In the genomic region with DNA sequence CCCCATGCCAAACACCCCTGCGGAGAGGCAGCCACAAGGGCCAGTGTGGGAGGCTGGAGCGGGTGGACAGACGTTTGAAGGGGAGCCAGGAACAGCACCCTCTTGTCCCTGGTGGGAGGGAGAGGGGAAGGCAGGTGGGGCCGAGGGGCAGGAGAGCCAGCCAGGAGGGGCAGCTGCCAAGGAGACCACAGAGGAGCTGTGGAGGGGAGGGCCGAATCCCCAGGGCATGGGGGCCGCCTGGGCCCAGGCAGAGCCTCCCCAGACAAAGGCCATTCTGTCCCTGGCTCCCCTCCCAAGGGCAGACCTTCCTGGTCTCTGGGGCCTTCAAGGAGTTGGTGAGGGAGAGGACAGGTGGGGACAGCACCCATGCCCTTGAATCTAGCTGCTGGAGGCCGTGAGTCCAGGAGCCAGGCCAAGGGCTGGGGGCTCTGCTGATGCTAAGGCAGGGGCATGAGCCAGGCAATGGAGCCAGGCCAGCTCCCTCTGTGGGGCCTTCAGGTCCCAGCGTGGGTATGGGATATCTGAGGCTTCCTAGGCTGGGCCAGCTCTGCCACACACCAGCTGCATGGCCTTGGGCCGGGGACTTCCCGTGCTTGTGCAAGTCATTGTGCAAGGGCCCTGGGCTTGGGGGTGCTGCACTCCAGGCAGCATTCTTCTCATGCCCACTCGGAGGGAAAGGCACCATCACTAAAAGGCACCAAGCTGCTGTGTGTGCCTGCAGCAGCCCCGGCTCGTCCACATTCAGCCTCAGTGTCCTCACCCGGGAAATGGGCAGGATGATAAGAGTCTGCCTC, we compare ENCODE assay signal across 1 cellular context.
TF ChIP-seq lines count a peak whose summit lies in the region.

No MANE protein-coding gene starts in this region.

TF ChIP-seq in HepG2, 621 proteins besides CTCF, POLR2A, EP300 and RAD21 (continued from another document and continues in another):
- TF ChIP-seq, protein P1, sequence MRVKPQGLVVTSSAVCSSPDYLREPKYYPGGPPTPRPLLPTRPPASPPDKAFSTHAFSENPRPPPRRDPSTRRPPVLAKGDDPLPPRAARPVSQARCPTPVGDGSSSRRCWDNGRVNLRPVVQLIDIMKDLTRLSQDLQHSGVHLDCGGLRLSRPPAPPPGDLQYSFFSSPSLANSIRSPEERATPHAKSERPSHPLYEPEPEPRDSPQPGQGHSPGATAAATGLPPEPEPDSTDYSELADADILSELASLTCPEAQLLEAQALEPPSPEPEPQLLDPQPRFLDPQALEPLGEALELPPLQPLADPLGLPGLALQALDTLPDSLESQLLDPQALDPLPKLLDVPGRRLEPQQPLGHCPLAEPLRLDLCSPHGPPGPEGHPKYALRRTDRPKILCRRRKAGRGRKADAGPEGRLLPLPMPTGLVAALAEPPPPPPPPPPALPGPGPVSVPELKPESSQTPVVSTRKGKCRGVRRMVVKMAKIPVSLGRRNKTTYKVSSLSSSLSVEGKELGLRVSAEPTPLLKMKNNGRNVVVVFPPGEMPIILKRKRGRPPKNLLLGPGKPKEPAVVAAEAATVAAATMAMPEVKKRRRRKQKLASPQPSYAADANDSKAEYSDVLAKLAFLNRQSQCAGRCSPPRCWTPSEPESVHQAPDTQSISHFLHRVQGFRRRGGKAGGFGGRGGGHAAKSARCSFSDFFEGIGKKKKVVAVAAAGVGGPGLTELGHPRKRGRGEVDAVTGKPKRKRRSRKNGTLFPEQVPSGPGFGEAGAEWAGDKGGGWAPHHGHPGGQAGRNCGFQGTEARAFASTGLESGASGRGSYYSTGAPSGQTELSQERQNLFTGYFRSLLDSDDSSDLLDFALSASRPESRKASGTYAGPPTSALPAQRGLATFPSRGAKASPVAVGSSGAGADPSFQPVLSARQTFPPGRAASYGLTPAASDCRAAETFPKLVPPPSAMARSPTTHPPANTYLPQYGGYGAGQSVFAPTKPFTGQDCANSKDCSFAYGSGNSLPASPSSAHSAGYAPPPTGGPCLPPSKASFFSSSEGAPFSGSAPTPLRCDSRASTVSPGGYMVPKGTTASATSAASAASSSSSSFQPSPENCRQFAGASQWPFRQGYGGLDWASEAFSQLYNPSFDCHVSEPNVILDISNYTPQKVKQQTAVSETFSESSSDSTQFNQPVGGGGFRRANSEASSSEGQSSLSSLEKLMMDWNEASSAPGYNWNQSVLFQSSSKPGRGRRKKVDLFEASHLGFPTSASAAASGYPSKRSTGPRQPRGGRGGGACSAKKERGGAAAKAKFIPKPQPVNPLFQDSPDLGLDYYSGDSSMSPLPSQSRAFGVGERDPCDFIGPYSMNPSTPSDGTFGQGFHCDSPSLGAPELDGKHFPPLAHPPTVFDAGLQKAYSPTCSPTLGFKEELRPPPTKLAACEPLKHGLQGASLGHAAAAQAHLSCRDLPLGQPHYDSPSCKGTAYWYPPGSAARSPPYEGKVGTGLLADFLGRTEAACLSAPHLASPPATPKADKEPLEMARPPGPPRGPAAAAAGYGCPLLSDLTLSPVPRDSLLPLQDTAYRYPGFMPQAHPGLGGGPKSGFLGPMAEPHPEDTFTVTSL (CRISPR knock-in tag; IDR thresholded peaks at IDR 0.05; ENCODE audit: borderline replicate concordance), result peak; percentile 57; the same call in 1 of the 2 replicates
- TF ChIP-seq ZNF251 (CRISPR knock-in tag; IDR thresholded peaks at IDR 0.05) (no peak), YY1 (IDR thresholded peaks at IDR 0.05; ENCODE audit: insufficient read depth, insufficient replicate concordance, low read depth, low read length) (peak; percentile 15), ZNF292 (CRISPR knock-in tag; IDR thresholded peaks at IDR 0.05; ENCODE audit: borderline replicate concordance, low read depth) (0 out of 2 replicates have a peak, but pooled peaks have one; percentile 70), ZNF629 (CRISPR knock-in tag; conservative IDR thresholded peaks at IDR 0.05) (peak; percentile 92), RFX5 (IDR thresholded peaks at IDR 0.05; ENCODE audit: low read depth, low read length) (no peak), RARA (CRISPR knock-in tag; IDR thresholded peaks at IDR 0.05) (peak; percentile 32; the same call in 1 of the 2 replicates), LCORL (IDR thresholded peaks at IDR 0.05) (no peak), LCORL (CRISPR knock-in tag; IDR thresholded peaks at IDR 0.05) (peak; percentile 57; the same call in 1 of the 2 replicates), SALL1 (CRISPR knock-in tag; IDR thresholded peaks at IDR 0.05) (peak; percentile 43; the same call in 1 of the 2 replicates), MXD4 (CRISPR knock-in tag; IDR thresholded peaks at IDR 0.05) (no peak), ZNF256 (CRISPR knock-in tag; conservative IDR thresholded peaks at IDR 0.05) (no peak), ZNF839 (CRISPR knock-in tag; IDR thresholded peaks at IDR 0.05; ENCODE audit: borderline replicate concordance) (peak; percentile 29; the same call in 1 of the 2 replicates), TBX2 (CRISPR knock-in tag; IDR thresholded peaks at IDR 0.05; ENCODE audit: borderline replicate concordance) (no peak), SCMH1 (CRISPR knock-in tag; IDR thresholded peaks at IDR 0.05; ENCODE audit: borderline replicate concordance) (no peak), NCOA2 (CRISPR knock-in tag; IDR thresholded peaks at IDR 0.05) (peak; percentile 44; the same call in 1 of the 2 replicates), HMG20A (CRISPR knock-in tag; IDR thresholded peaks at IDR 0.05; ENCODE audit: borderline replicate concordance) (peak; percentile 57; the same call in 1 of the 2 replicates), HNRNPL (IDR thresholded peaks at IDR 0.05; ENCODE audit: low read depth, low read length) (peak; percentile 77; the same call in 1 of the 2 replicates), SMARCE1 (IDR thresholded peaks at IDR 0.05; ENCODE audit: borderline replicate concordance) (no peak), FOXA3 (CRISPR knock-in tag; IDR thresholded peaks at IDR 0.05) (0 out of 2 replicates have a peak, but pooled peaks have one; percentile 21), SAFB2 (CRISPR knock-in tag; IDR thresholded peaks at IDR 0.05; ENCODE audit: borderline replicate concordance, low read depth) (no peak), KDM5B (CRISPR knock-in tag; IDR thresholded peaks at IDR 0.05; ENCODE audit: borderline replicate concordance) (peak; percentile 24; the same call in 1 of the 2 replicates), ZSCAN22 (CRISPR knock-in tag; IDR thresholded peaks at IDR 0.05) (no peak), TSC22D2 (CRISPR knock-in tag; IDR thresholded peaks at IDR 0.05; ENCODE audit: borderline replicate concordance) (no peak), BORCS8-MEF2B (CRISPR knock-in tag; IDR thresholded peaks at IDR 0.05) (0 out of 2 replicates have a peak, but pooled peaks have one; percentile 29), ZNF605 (CRISPR knock-in tag; IDR thresholded peaks at IDR 0.05) (peak; percentile 39; the same call in 1 of the 2 replicates), MAFK (conservative IDR thresholded peaks at IDR 0.05 in 1 of 2, IDR thresholded peaks at IDR 0.05 in 1 of 2; ENCODE audit: low read length in 2 of 2) (no peak), NFATC3 (CRISPR knock-in tag; IDR thresholded peaks at IDR 0.05) (no peak), HDAC2 (CRISPR knock-in tag; IDR thresholded peaks at IDR 0.05) (peak; percentile 43; the same call in 1 of the 2 replicates), ZNF670 (CRISPR knock-in tag; IDR thresholded peaks at IDR 0.05; ENCODE audit: borderline replicate concordance) (peak; percentile 64; the same call in 1 of the 2 replicates), MED13 (CRISPR knock-in tag; IDR thresholded peaks at IDR 0.05) (peak; percentile 22; the same call in 1 of the 2 replicates)
- TF ChIP-seq, protein P2, sequence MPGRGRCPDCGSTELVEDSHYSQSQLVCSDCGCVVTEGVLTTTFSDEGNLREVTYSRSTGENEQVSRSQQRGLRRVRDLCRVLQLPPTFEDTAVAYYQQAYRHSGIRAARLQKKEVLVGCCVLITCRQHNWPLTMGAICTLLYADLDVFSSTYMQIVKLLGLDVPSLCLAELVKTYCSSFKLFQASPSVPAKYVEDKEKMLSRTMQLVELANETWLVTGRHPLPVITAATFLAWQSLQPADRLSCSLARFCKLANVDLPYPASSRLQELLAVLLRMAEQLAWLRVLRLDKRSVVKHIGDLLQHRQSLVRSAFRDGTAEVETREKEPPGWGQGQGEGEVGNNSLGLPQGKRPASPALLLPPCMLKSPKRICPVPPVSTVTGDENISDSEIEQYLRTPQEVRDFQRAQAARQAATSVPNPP (CRISPR knock-in tag; IDR thresholded peaks at IDR 0.05), result no peak
- TF ChIP-seq, protein P3, sequence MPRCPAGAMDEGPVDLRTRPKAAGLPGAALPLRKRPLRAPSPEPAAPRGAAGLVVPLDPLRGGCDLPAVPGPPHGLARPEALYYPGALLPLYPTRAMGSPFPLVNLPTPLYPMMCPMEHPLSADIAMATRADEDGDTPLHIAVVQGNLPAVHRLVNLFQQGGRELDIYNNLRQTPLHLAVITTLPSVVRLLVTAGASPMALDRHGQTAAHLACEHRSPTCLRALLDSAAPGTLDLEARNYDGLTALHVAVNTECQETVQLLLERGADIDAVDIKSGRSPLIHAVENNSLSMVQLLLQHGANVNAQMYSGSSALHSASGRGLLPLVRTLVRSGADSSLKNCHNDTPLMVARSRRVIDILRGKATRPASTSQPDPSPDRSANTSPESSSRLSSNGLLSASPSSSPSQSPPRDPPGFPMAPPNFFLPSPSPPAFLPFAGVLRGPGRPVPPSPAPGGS (CRISPR knock-in tag; IDR thresholded peaks at IDR 0.05), result peak; percentile 64; the same call in 1 of the 2 replicates
- TF ChIP-seq, protein P4, sequence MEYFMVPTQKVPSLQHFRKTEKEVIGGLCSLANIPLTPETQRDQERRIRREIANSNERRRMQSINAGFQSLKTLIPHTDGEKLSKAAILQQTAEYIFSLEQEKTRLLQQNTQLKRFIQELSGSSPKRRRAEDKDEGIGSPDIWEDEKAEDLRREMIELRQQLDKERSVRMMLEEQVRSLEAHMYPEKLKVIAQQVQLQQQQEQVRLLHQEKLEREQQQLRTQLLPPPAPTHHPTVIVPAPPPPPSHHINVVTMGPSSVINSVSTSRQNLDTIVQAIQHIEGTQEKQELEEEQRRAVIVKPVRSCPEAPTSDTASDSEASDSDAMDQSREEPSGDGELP (IDR thresholded peaks at IDR 0.05; ENCODE audit: borderline replicate concordance, low read depth), result peak; percentile 37; the same call in 1 of the 2 replicates
- TF ChIP-seq, protein P5, sequence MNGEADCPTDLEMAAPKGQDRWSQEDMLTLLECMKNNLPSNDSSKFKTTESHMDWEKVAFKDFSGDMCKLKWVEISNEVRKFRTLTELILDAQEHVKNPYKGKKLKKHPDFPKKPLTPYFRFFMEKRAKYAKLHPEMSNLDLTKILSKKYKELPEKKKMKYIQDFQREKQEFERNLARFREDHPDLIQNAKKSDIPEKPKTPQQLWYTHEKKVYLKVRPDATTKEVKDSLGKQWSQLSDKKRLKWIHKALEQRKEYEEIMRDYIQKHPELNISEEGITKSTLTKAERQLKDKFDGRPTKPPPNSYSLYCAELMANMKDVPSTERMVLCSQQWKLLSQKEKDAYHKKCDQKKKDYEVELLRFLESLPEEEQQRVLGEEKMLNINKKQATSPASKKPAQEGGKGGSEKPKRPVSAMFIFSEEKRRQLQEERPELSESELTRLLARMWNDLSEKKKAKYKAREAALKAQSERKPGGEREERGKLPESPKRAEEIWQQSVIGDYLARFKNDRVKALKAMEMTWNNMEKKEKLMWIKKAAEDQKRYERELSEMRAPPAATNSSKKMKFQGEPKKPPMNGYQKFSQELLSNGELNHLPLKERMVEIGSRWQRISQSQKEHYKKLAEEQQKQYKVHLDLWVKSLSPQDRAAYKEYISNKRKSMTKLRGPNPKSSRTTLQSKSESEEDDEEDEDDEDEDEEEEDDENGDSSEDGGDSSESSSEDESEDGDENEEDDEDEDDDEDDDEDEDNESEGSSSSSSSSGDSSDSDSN (CRISPR knock-in tag; IDR thresholded peaks at IDR 0.05), result peak; percentile 61; the same call in 1 of the 2 replicates
- TF ChIP-seq, protein P6, sequence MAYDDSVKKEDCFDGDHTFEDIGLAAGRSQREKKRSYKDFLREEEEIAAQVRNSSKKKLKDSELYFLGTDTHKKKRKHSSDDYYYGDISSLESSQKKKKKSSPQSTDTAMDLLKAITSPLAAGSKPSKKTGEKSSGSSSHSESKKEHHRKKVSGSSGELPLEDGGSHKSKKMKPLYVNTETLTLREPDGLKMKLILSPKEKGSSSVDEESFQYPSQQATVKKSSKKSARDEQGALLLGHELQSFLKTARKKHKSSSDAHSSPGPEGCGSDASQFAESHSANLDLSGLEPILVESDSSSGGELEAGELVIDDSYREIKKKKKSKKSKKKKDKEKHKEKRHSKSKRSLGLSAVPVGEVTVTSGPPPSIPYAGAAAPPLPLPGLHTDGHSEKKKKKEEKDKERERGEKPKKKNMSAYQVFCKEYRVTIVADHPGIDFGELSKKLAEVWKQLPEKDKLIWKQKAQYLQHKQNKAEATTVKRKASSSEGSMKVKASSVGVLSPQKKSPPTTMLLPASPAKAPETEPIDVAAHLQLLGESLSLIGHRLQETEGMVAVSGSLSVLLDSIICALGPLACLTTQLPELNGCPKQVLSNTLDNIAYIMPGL (CRISPR knock-in tag; IDR thresholded peaks at IDR 0.05; ENCODE audit: borderline replicate concordance in 1 of 2, low read depth in 1 of 2), result no peak
- TF ChIP-seq, protein P7, sequence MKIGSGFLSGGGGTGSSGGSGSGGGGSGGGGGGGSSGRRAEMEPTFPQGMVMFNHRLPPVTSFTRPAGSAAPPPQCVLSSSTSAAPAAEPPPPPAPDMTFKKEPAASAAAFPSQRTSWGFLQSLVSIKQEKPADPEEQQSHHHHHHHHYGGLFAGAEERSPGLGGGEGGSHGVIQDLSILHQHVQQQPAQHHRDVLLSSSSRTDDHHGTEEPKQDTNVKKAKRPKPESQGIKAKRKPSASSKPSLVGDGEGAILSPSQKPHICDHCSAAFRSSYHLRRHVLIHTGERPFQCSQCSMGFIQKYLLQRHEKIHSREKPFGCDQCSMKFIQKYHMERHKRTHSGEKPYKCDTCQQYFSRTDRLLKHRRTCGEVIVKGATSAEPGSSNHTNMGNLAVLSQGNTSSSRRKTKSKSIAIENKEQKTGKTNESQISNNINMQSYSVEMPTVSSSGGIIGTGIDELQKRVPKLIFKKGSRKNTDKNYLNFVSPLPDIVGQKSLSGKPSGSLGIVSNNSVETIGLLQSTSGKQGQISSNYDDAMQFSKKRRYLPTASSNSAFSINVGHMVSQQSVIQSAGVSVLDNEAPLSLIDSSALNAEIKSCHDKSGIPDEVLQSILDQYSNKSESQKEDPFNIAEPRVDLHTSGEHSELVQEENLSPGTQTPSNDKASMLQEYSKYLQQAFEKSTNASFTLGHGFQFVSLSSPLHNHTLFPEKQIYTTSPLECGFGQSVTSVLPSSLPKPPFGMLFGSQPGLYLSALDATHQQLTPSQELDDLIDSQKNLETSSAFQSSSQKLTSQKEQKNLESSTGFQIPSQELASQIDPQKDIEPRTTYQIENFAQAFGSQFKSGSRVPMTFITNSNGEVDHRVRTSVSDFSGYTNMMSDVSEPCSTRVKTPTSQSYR (CRISPR knock-in tag; IDR thresholded peaks at IDR 0.05; ENCODE audit: borderline replicate concordance), result peak; percentile 71; the same call in 1 of the 2 replicates
- TF ChIP-seq, protein P8, sequence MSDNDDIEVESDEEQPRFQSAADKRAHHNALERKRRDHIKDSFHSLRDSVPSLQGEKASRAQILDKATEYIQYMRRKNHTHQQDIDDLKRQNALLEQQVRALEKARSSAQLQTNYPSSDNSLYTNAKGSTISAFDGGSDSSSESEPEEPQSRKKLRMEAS (IDR thresholded peaks at IDR 0.05), result peak; percentile 26; the same call in 1 of the 2 replicates
